8 cellular contexts compared by ENCODE assay signal in the genomic region with DNA sequence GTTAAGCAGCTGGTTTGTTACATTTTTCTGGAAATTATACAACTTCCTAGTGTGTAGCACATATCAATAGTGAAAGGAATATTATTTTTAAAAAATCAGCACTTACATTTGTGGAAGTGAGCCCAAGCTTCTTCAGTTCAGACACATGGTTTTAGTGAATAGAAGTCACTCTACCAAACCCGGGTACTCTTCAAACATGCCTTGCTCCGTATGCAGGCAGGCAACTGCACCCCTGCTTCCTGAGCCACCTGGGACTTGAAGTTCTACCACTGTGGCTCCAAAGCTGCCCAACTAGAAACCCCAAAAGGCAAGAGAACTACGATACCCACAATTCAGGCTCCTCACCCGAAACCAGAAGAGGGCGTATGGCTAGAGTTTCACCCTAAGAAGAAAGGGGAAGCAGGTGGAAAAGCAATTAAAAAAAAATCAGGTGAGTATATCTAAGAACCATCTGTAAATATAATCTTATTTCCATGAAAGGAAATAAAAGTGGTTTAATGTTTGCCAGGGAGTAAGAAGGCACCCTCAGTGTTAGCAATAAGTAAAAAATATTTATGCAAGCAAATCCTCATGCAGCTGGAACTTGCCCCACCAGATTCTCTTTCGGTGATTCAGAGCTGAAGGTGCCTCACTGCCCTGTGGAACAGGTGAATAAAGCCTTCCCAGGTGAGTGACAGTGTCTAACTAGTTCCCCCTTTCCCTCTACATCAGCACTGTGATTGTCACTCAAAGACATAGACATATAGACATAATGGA. TPM values are rescaled to one million over a fixed set of nuclear protein-coding genes. Genes with fewer than 3 reads are reported as not detected.
DNase-seq lines count a peak whose midpoint lies in the region; ATAC-seq and TF ChIP-seq lines count a peak whose summit lies in the region.

A gene with protein sequence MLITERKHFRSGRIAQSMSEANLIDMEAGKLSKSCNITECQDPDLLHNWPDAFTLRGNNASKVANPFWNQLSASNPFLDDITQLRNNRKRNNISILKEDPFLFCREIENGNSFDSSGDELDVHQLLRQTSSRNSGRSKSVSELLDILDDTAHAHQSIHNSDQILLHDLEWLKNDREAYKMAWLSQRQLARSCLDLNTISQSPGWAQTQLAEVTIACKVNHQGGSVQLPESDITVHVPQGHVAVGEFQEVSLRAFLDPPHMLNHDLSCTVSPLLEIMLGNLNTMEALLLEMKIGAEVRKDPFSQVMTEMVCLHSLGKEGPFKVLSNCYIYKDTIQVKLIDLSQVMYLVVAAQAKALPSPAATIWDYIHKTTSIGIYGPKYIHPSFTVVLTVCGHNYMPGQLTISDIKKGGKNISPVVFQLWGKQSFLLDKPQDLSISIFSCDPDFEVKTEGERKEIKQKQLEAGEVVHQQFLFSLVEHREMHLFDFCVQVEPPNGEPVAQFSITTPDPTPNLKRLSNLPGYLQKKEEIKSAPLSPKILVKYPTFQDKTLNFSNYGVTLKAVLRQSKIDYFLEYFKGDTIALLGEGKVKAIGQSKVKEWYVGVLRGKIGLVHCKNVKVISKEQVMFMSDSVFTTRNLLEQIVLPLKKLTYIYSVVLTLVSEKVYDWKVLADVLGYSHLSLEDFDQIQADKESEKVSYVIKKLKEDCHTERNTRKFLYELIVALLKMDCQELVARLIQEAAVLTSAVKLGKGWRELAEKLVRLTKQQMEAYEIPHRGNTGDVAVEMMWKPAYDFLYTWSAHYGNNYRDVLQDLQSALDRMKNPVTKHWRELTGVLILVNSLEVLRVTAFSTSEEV (minus strand): TSS at position 192 of the 756 bp plus-strand sequence. CDS start 55,522 bp downstream, outside the sequence.

- ATAC-seq in Right ventricle myocardium superior (ENCODE audit: poor library complexity) (no peak), left cardiac atrium (no peak), HG02642 (IDR thresholded peaks at IDR 0.05; ENCODE audit: poor library complexity, unreplicated experiment) (peak; percentile 52)

- DNase-seq in Right ventricle myocardium superior (peak; percentile 34), left cardiac atrium (no peak), NB4 (ENCODE audit: low read depth) (peak; percentile 79), MCF 10A (ENCODE audit: unreplicated experiment) (peak; percentile 69), WERI-Rb-1 (no peak), NCI-H128 (lab: John Stamatoyannopoulos, UW; ENCODE audit: unreplicated experiment) (no peak)

- peaks cover 41% of the 10 kb centered on the region for H3K4me1 ChIP-seq in mucosa of stomach (ENCODE audit: control insufficient read depth, insufficient read depth, low read length)

- POLR2A ChIA-PET in MCF 10A (lab: Yijun Ruan, JAX) = interaction anchor here (1.0 to 1.1 kb wide), 2 partner anchors 10 to 259 kb away, joined by 3 to 4 read pairs; no protein-coding TSS in a partner anchor

- peaks cover 45% of the 10 kb centered on the region for H3K4me1 Mint-ChIP-seq in MCF 10A (ENCODE audit: insufficient read depth, unreplicated experiment)

- H3K27ac Mint-ChIP-seq in MCF 10A (ENCODE audit: low read depth, unreplicated experiment) = peak within 1 kb of the TSS; percentile 59

- CTCF ChIA-PET in MCF 10A (lab: Yijun Ruan, JAX) = interaction anchor here (0.6 kb wide), 1 partner anchor 8 kb away, joined by 3 read pairs; no protein-coding TSS in a partner anchor

- no peak for TF ChIP-seq POLR2A in NB4 (IDR thresholded peaks at IDR 0.05; ENCODE audit: extremely low read depth, insufficient read length)

- H3K36me3 Mint-ChIP-seq in MCF 10A (ENCODE audit: insufficient read depth, unreplicated experiment) = no peaks in the 10 kb centered on the region

- H3K9me3 ChIP-seq in mucosa of stomach (ENCODE audit: control insufficient read depth, low read length) (no peaks in the 10 kb centered on the region), WERI-Rb-1 (ENCODE audit: severe bottlenecking) (peaks cover 3% of the 10 kb centered on the region)

- H3K27me3 ChIP-seq in mucosa of stomach (ENCODE audit: control insufficient read depth, insufficient read depth, low read length) = no peaks in the 10 kb centered on the region
- H3K27me3 ChIP-seq in WERI-Rb-1 (ENCODE audit: insufficient read depth, low read depth, severe bottlenecking) = no peaks in the 10 kb centered on the region

- H3K9me3 Mint-ChIP-seq in MCF 10A (ENCODE audit: unreplicated experiment) = no peaks in the 10 kb centered on the region

- intact Hi-C loops in Right ventricle myocardium superior (cut with DNase I) (no loop called here), left cardiac atrium (cut with DNase I) (no loop called here), MCF 10A (cut with micrococcal nuclease) (no loop called here)

- no peak within 1 kb of the TSS for H3K4me3 Mint-ChIP-seq in MCF 10A (ENCODE audit: unreplicated experiment)

- peak; percentile 35 for TF ChIP-seq CTCF in NB4 (IDR thresholded peaks at IDR 0.05; ENCODE audit: low read depth, low read length)
- no peak for TF ChIP-seq CTCF in MCF 10A (IDR thresholded peaks at IDR 0.05; ENCODE audit: unreplicated experiment)
- TF ChIP-seq CTCF in WERI-Rb-1 (IDR thresholded peaks at IDR 0.05; ENCODE audit: low read depth, low read length) = no peak

- no peaks in the 10 kb centered on the region for H3K27me3 Mint-ChIP-seq in MCF 10A (ENCODE audit: insufficient read depth, unreplicated experiment)

- BruUV-seq in MCF 10A (replicated peaks; lab: Mats Ljungman, UMichigan) = no TSS peak

- no peak within 1 kb of the TSS for H3K27ac ChIP-seq in WERI-Rb-1

- H3K36me3 ChIP-seq in mucosa of stomach (ENCODE audit: control insufficient read depth, insufficient read depth, low read length) (no peaks in the 10 kb centered on the region), WERI-Rb-1 (no peaks in the 10 kb centered on the region)

- H3K4me3 ChIP-seq in NB4 (ENCODE audit: low read depth, low read length) (peak within 1 kb of the TSS; percentile 51), mucosa of stomach (ENCODE audit: low read length) (peak within 1 kb of the TSS; percentile 12), WERI-Rb-1 (ENCODE audit: low read depth, low read length) (no peak within 1 kb of the TSS)

- peak within 1 kb of the TSS; percentile 59 for H3K9ac ChIP-seq in mucosa of stomach (ENCODE audit: low read length)

RNA-seq across cellular contexts. Expression of the gene that starts here (rescaled TPM):
- 0.19 TPM for total RNA-seq in Right ventricle myocardium superior
- total RNA-seq in left cardiac atrium = under 1 TPM; 0.06 to 0.16 TPM
- total RNA-seq in MCF 10A (2022) = 0.02 and 0.14 TPM in 2 replicates

Comparison
In these comparisons a context has a peak if more than half of its experiments do, and no peak if none do; other contexts are left out.
1. Peak in DNase-seq in Right ventricle myocardium superior; RNA of the gene not detected or under 1 TPM.
2. Peak in DNase-seq in MCF 10A; RNA of the gene not detected or under 1 TPM.